In genomic region chr17:45107286-45107685, GRCh38 we compare ENCODE assay signal across 1 cellular context.
A peak's percentile ranks its signal among the peaks of the same experiment; 100 is the strongest.
TF ChIP-seq lines count a peak whose summit lies in the region.

No MANE protein-coding gene starts in this region.

TF ChIP-seq in HEK293, 187 proteins besides CTCF, POLR2A, EP300 and RAD21 (continued from another document):
- no peak for TF ChIP-seq PRDM2 (tag by site-specific recombination; IDR thresholded peaks at IDR 0.05; ENCODE audit: borderline replicate concordance)
- no peak for TF ChIP-seq ZNF626 (tag by site-specific recombination; IDR thresholded peaks at IDR 0.05)
- TF ChIP-seq SCRT2 (tag by site-specific recombination; IDR thresholded peaks at IDR 0.05): peak; percentile 91
